In the genomic region with DNA sequence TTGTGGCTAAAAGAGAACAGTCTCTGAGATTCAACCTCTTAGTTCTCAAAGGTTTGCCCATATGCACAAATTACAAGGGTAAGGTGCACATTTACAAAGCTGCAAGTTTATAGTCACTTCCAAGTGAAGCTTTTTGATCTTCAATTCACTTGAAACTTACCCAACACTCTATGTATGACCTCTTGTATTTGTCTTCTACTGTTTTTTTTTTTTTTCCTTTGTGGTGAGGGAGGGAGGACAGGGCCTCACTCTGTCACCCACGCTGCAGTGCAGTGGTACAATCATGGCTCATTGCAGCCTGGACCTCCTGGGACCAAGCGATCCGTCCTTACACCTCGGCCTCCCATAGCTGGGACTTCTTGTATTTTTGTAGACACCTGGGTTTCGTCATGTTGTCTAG, we compare ENCODE assay signal across 1 cellular context.
TF ChIP-seq lines count a peak whose summit lies in the region.

No MANE protein-coding gene starts in this region.

TF ChIP-seq in IMR-90, 13 proteins besides CTCF, POLR2A, EP300 and RAD21:
- TF ChIP-seq MXI1 (IDR thresholded peaks at IDR 0.05; ENCODE audit: borderline replicate concordance, low read depth, low read length), result no peak
- TF ChIP-seq RFX5 (IDR thresholded peaks at IDR 0.05; ENCODE audit: low read depth, low read length), result no peak
- no peak for TF ChIP-seq MAFK (IDR thresholded peaks at IDR 0.05; ENCODE audit: low read depth, low read length)
- TF ChIP-seq SMC3 (IDR thresholded peaks at IDR 0.05; ENCODE audit: low read depth, low read length), result no peak
- TF ChIP-seq CHD1 (IDR thresholded peaks at IDR 0.05; ENCODE audit: low read depth, low read length), result no peak
- TF ChIP-seq NFE2L2 (IDR thresholded peaks at IDR 0.05; ENCODE audit: low read depth, low read length), result no peak
- no peak for TF ChIP-seq CEBPB (IDR thresholded peaks at IDR 0.05; ENCODE audit: low read depth, low read length)
- no peak for TF ChIP-seq RCOR1 (IDR thresholded peaks at IDR 0.05; ENCODE audit: insufficient replicate concordance, low read length)
- TF ChIP-seq BHLHE40 (IDR thresholded peaks at IDR 0.05; ENCODE audit: low read depth, low read length), result no peak
- TF ChIP-seq FOS (IDR thresholded peaks at IDR 0.05; ENCODE audit: low read depth, low read length), result no peak
- TF ChIP-seq, protein P1, sequence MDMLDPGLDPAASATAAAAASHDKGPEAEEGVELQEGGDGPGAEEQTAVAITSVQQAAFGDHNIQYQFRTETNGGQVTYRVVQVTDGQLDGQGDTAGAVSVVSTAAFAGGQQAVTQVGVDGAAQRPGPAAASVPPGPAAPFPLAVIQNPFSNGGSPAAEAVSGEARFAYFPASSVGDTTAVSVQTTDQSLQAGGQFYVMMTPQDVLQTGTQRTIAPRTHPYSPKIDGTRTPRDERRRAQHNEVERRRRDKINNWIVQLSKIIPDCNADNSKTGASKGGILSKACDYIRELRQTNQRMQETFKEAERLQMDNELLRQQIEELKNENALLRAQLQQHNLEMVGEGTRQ (IDR thresholded peaks at IDR 0.05; ENCODE audit: low read depth, low read length), result no peak
- TF ChIP-seq, protein P2, sequence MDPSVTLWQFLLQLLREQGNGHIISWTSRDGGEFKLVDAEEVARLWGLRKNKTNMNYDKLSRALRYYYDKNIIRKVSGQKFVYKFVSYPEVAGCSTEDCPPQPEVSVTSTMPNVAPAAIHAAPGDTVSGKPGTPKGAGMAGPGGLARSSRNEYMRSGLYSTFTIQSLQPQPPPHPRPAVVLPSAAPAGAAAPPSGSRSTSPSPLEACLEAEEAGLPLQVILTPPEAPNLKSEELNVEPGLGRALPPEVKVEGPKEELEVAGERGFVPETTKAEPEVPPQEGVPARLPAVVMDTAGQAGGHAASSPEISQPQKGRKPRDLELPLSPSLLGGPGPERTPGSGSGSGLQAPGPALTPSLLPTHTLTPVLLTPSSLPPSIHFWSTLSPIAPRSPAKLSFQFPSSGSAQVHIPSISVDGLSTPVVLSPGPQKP (IDR thresholded peaks at IDR 0.05; ENCODE audit: borderline replicate concordance, low read depth, low read length), result no peak
- no peak for TF ChIP-seq MAZ (IDR thresholded peaks at IDR 0.05; ENCODE audit: borderline replicate concordance, low read depth, low read length)
